Comparison of ENCODE assay signal across 16 cellular contexts in the genomic region with DNA sequence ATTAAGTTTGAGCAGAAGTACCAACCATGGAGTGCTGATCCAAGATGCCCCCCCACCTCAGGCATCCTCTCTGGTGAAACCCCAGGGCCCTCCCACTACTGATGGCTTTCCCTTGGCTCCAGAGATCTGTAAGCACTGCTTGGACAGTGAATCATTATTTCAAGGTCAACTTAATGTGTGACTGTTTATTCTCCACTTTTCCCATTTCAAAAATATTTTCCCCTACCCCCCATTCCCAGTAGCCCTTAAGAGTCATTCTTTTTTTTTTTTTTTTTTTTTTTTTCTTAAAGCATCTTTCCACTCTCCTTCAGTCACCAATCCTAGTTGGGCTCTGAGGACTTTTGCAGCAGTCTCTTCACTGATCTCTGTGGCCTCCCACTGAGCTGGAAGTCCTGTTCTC.
A peak's percentile ranks its signal among the peaks of the same experiment; 100 is the strongest.
DNase-seq lines count a peak whose midpoint lies in the region; ATAC-seq and TF ChIP-seq lines count a peak whose summit lies in the region.
"Had no signal": no experiment of that assay in that cellular context is flagged by ENCODE, and none has a peak within 500 bp of the region (broad histone marks: within the 10 kb centered on the region; RNA-seq: fewer than 3 reads in every experiment).

No MANE protein-coding gene starts in this region.

- H3K27me3 Mint-ChIP-seq in activated CD4-positive, alpha-beta T cell treated with anti-CD3 and anti-CD28 coated beads, Interleukin-2, amount 10 ng/mL, durations not matched to agents 7 days and 5 days: no peaks in the 10 kb centered on the region
- H3K27me3 Mint-ChIP-seq in activated T-helper 1 cell treated with anti-CD3 and anti-CD28 coated beads, Interleukin-12 subunit alpha, Interleukin-12 subunit beta, Interleukin-2, Interleukin-4 antibody, amounts not matched to agents 30 ng/mL and 10 ng/mL and 1 ng/mL, durations not matched to agents 14 hours and 24 hours and 36 hours (ENCODE audit: insufficient read depth): no peaks in the 10 kb centered on the region
- H3K27me3 Mint-ChIP-seq in stimulated activated naive B cell treated with anti-CD40 and anti-IgM and Interleukin-4, amounts not matched to agents 10 μg/mL and 1 μg/mL and 100 μg/mL, for 72 hours: no peaks in the 10 kb centered on the region

- intact Hi-C loops in activated T-helper 1 cell treated with anti-CD3 and anti-CD28 coated beads, Interleukin-12 subunit alpha, Interleukin-12 subunit beta, Interleukin-2, Interleukin-4 antibody, amounts not matched to agents 30 ng/mL and 10 ng/mL and 1 ng/mL, durations not matched to agents 14 hours and 24 hours and 36 hours (cut with micrococcal nuclease): no loop called here
- intact Hi-C loops in PC-9 (cut with micrococcal nuclease; ENCODE audit: unreplicated experiment): no loop called here
- intact Hi-C loops in posterior cingulate gyrus (cut with DNase I): no loop called here
- intact Hi-C loops in right cardiac atrium (cut with DNase I): no loop called here

- H3K4me3 Mint-ChIP-seq in activated CD4-positive, alpha-beta T cell treated with anti-CD3 and anti-CD28 coated beads, Interleukin-2, amount 10 ng/mL, durations not matched to agents 7 days and 5 days: no peak overlapping the region
- no peak overlapping the region for H3K4me3 Mint-ChIP-seq in activated T-helper 1 cell treated with anti-CD3 and anti-CD28 coated beads, Interleukin-12 subunit alpha, Interleukin-12 subunit beta, Interleukin-2, Interleukin-4 antibody, amounts not matched to agents 30 ng/mL and 10 ng/mL and 1 ng/mL, durations not matched to agents 14 hours and 24 hours and 36 hours
- no peak overlapping the region for H3K4me3 Mint-ChIP-seq in stimulated activated naive B cell treated with anti-CD40 and anti-IgM and Interleukin-4, amounts not matched to agents 10 μg/mL and 1 μg/mL and 100 μg/mL, for 72 hours

- H3K79me2 ChIP-seq in PC-9 (ENCODE audit: low read depth): no peaks in the 10 kb centered on the region

- POLR2A ChIA-PET in activated CD4-positive, alpha-beta T cell treated with anti-CD3 and anti-CD28 coated beads, Interleukin-2, amount 10 ng/mL, durations not matched to agents 7 days and 5 days (lab: Charles Lee): no interaction called here
- POLR2A ChIA-PET in PC-9 (lab: Charles Lee; ENCODE audit: unreplicated experiment): no interaction called here

- no peak overlapping the region for H3K4me2 ChIP-seq in PC-9
- H3K4me2 ChIP-seq: KMS-11 had no signal

- no peak for ATAC-seq in stimulated activated naive B cell treated with anti-CD40 and anti-IgM and Interleukin-4, amounts not matched to agents 10 μg/mL and 1 μg/mL and 100 μg/mL, for 72 hours (replicated peaks)
- no peak for ATAC-seq in right cardiac atrium

- no peak for TF ChIP-seq CTCF in fibroblast of villous mesenchyme (IDR thresholded peaks at IDR 0.05; ENCODE audit: insufficient read depth, low read depth, low read length)
- no peak for TF ChIP-seq CTCF in PC-9 (conservative IDR thresholded peaks at IDR 0.05)

- peak overlapping the region; percentile 70 for H3K27ac Mint-ChIP-seq in activated CD4-positive, alpha-beta T cell treated with anti-CD3 and anti-CD28 coated beads, Interleukin-2, amount 10 ng/mL, durations not matched to agents 7 days and 5 days
- H3K27ac Mint-ChIP-seq in activated T-helper 1 cell treated with anti-CD3 and anti-CD28 coated beads, Interleukin-12 subunit alpha, Interleukin-12 subunit beta, Interleukin-2, Interleukin-4 antibody, amounts not matched to agents 30 ng/mL and 10 ng/mL and 1 ng/mL, durations not matched to agents 14 hours and 24 hours and 36 hours: peak overlapping the region; percentile 15
- H3K27ac Mint-ChIP-seq in stimulated activated naive B cell treated with anti-CD40 and anti-IgM and Interleukin-4, amounts not matched to agents 10 μg/mL and 1 μg/mL and 100 μg/mL, for 72 hours: peak overlapping the region; percentile 62

- 0 out of 2 replicates have a peak, but pooled peaks cover 9% of the 10 kb centered on the region for H3K36me3 ChIP-seq in PC-9 (ENCODE audit: low read depth)

- CTCF ChIA-PET in activated CD4-positive, alpha-beta T cell treated with anti-CD3 and anti-CD28 coated beads, Interleukin-2, amount 10 ng/mL, durations not matched to agents 7 days and 5 days (lab: Charles Lee): interaction anchor here (0.8 to 1.8 kb wide), 3 partner anchors 12 to 419 kb away, joined by 3 to 4 read pairs (median 3); a partner anchor contains a TSS
- CTCF ChIA-PET in PC-9 (lab: Charles Lee): no interaction called here

- no peaks in the 10 kb centered on the region for H3K9me2 ChIP-seq in PC-9 (ENCODE audit: insufficient read depth)

- H3K4me1 Mint-ChIP-seq in activated CD4-positive, alpha-beta T cell treated with anti-CD3 and anti-CD28 coated beads, Interleukin-2, amount 10 ng/mL, durations not matched to agents 7 days and 5 days: no peaks in the 10 kb centered on the region
- H3K4me1 Mint-ChIP-seq in activated T-helper 1 cell treated with anti-CD3 and anti-CD28 coated beads, Interleukin-12 subunit alpha, Interleukin-12 subunit beta, Interleukin-2, Interleukin-4 antibody, amounts not matched to agents 30 ng/mL and 10 ng/mL and 1 ng/mL, durations not matched to agents 14 hours and 24 hours and 36 hours (ENCODE audit: low read depth): peaks cover 11% of the 10 kb centered on the region
- peaks cover 0 to 2% of the 10 kb centered on the region in 2 donors for H3K4me1 Mint-ChIP-seq in stimulated activated naive B cell treated with anti-CD40 and anti-IgM and Interleukin-4, amounts not matched to agents 10 μg/mL and 1 μg/mL and 100 μg/mL, for 72 hours

- H3K4me1 ChIP-seq in PC-9 (replicated peaks; ENCODE audit: insufficient read depth) (no peaks in the 10 kb centered on the region), right cardiac atrium (ENCODE audit: control insufficient read depth, insufficient read depth, low read length) (no peaks in the 10 kb centered on the region)
- H3K4me1 ChIP-seq: spleen had no signal

- peaks cover 59% of the 10 kb centered on the region for H3K36me3 Mint-ChIP-seq in activated CD4-positive, alpha-beta T cell treated with anti-CD3 and anti-CD28 coated beads, Interleukin-2, amount 10 ng/mL, durations not matched to agents 7 days and 5 days (ENCODE audit: low read depth)
- H3K36me3 Mint-ChIP-seq in activated T-helper 1 cell treated with anti-CD3 and anti-CD28 coated beads, Interleukin-12 subunit alpha, Interleukin-12 subunit beta, Interleukin-2, Interleukin-4 antibody, amounts not matched to agents 30 ng/mL and 10 ng/mL and 1 ng/mL, durations not matched to agents 14 hours and 24 hours and 36 hours (ENCODE audit: low read depth): peaks cover 36% of the 10 kb centered on the region
- H3K36me3 Mint-ChIP-seq in stimulated activated naive B cell treated with anti-CD40 and anti-IgM and Interleukin-4, amounts not matched to agents 10 μg/mL and 1 μg/mL and 100 μg/mL, for 72 hours: peaks cover 35 to 62% of the 10 kb centered on the region in 2 donors

- no peaks in the 10 kb centered on the region for H3K9me3 Mint-ChIP-seq in activated CD4-positive, alpha-beta T cell treated with anti-CD3 and anti-CD28 coated beads, Interleukin-2, amount 10 ng/mL, durations not matched to agents 7 days and 5 days
- H3K9me3 Mint-ChIP-seq in activated T-helper 1 cell treated with anti-CD3 and anti-CD28 coated beads, Interleukin-12 subunit alpha, Interleukin-12 subunit beta, Interleukin-2, Interleukin-4 antibody, amounts not matched to agents 30 ng/mL and 10 ng/mL and 1 ng/mL, durations not matched to agents 14 hours and 24 hours and 36 hours: no peaks in the 10 kb centered on the region
- no peaks in the 10 kb centered on the region for H3K9me3 Mint-ChIP-seq in stimulated activated naive B cell treated with anti-CD40 and anti-IgM and Interleukin-4, amounts not matched to agents 10 μg/mL and 1 μg/mL and 100 μg/mL, for 72 hours

- no peaks in the 10 kb centered on the region for H3F3A ChIP-seq in PC-9 (ENCODE audit: insufficient read depth, low read depth)

- H3K27me3 ChIP-seq in PC-9 (ENCODE audit: insufficient read depth, low read depth): no peaks in the 10 kb centered on the region
- H3K27me3 ChIP-seq in right cardiac atrium (ENCODE audit: control insufficient read depth, insufficient read depth): no peaks in the 10 kb centered on the region
- H3K27me3 ChIP-seq: spleen had no signal

- BruUV-seq in PC-9 (replicated peaks; lab: Mats Ljungman, UMichigan): no TSS peak

- no peaks in the 10 kb centered on the region for H3K9me3 ChIP-seq in PC-9 (ENCODE audit: insufficient read depth, low read depth)
- no peaks in the 10 kb centered on the region for H3K9me3 ChIP-seq in right cardiac atrium (ENCODE audit: control insufficient read depth, low read length)
- H3K9me3 ChIP-seq: spleen had no signal

- H3K27ac ChIP-seq in PC-9 (no peak overlapping the region), right cardiac atrium (ENCODE audit: low read length) (no peak overlapping the region)
- H3K27ac ChIP-seq: KMS-11, spleen had no signal

- H3K4me3 ChIP-seq in fibroblast of villous mesenchyme (ENCODE audit: low read depth, low read length): no peak overlapping the region
- H3K4me3 ChIP-seq in PC-9: no peak overlapping the region
- no peak overlapping the region for H3K4me3 ChIP-seq in right cardiac atrium (ENCODE audit: low read length)
- H3K4me3 ChIP-seq: spleen had no signal

- no peaks in the 10 kb centered on the region for H4K20me1 ChIP-seq in PC-9 (ENCODE audit: insufficient read depth)

- H2AFZ ChIP-seq in PC-9: no peak overlapping the region

- DNase-seq in activated CD4-positive, alpha-beta T cell treated with anti-CD3 and anti-CD28 coated beads, Interleukin-2, amount 10 ng/mL, durations not matched to agents 7 days and 5 days: no peak
- no peak for DNase-seq in activated CD4-positive, alpha-beta T cell treated with anti-CD3 and anti-CD28 coated beads for 48 hours
- no peak for DNase-seq in activated T-helper 1 cell treated with anti-CD3 and anti-CD28 coated beads, Interleukin-12 subunit alpha, Interleukin-12 subunit beta, Interleukin-2, Interleukin-4 antibody, amounts not matched to agents 30 ng/mL and 10 ng/mL and 1 ng/mL, durations not matched to agents 14 hours and 24 hours and 36 hours (ENCODE audit: low spot score)
- peak; percentile 66 for DNase-seq in fibroblast of villous mesenchyme (ENCODE audit: low read depth)
- no peak for DNase-seq in stimulated activated naive B cell treated with anti-CD40 and anti-IgM and Interleukin-4, amounts not matched to agents 10 μg/mL and 1 μg/mL and 100 μg/mL, for 72 hours
- no peak for DNase-seq in PC-9
- DNase-seq in posterior cingulate gyrus: no peak
- DNase-seq in right cardiac atrium: no peak
- DNase-seq: activated naive CD4-positive, alpha-beta T cell; erythroblast; NCI-H187 treated with DMSO at 0.1 percent for 48 hours; NCI-H524 treated with DMSO at 0.1 percent for 48 hours; occipital lobe; spleen; substantia nigra had no signal

Comparison
In these comparisons a context has a peak if more than half of its experiments do, and no peak if none do; other contexts are left out.
1. H3K27ac Mint-ChIP-seq: peak in every context shown above with its lines; median percentile 70 in activated CD4-positive, alpha-beta T cell treated with anti-CD3 and anti-CD28 coated beads, Interleukin-2, amount 10 ng/mL, durations not matched to agents 7 days and 5 days; 62 in stimulated activated naive B cell treated with anti-CD40 and anti-IgM and Interleukin-4, amounts not matched to agents 10 μg/mL and 1 μg/mL and 100 μg/mL, for 72 hours; 15 in activated T-helper 1 cell treated with anti-CD3 and anti-CD28 coated beads, Interleukin-12 subunit alpha, Interleukin-12 subunit beta, Interleukin-2, Interleukin-4 antibody, amounts not matched to agents 30 ng/mL and 10 ng/mL and 1 ng/mL, durations not matched to agents 14 hours and 24 hours and 36 hours.